Comparison of ENCODE assay signal across 1 cellular context in genomic region chr20:1900321-1900791, GRCh38.
TF ChIP-seq lines count a peak whose summit lies in the region.

No MANE protein-coding gene starts in this region.

TF ChIP-seq in HepG2, 621 proteins besides CTCF, POLR2A, EP300 and RAD21 (continued from another document and continues in another):
- TF ChIP-seq ZNF281 (CRISPR knock-in tag; IDR thresholded peaks at IDR 0.05; ENCODE audit: borderline replicate concordance) (peak; percentile 36; the same call in 1 of the 2 replicates), ZNF687 (CRISPR knock-in tag; IDR thresholded peaks at IDR 0.05) (peak; percentile 31), XRCC5 (optimal IDR thresholded peaks at IDR 0.05; ENCODE audit: low read length) (peak; percentile 99), DPF2 (CRISPR knock-in tag; IDR thresholded peaks at IDR 0.05; ENCODE audit: borderline replicate concordance, low read depth) (no peak), HINFP (CRISPR knock-in tag; IDR thresholded peaks at IDR 0.05; ENCODE audit: low read depth) (peak; percentile 86; the same call in 1 of the 2 replicates), SOX6 (IDR thresholded peaks at IDR 0.05) (no peak), SOX6 (CRISPR knock-in tag; IDR thresholded peaks at IDR 0.05) (peak; percentile 31; the same call in 1 of the 2 replicates), ZNF205 (CRISPR knock-in tag; IDR thresholded peaks at IDR 0.05) (no peak), ZNF501 (CRISPR knock-in tag; IDR thresholded peaks at IDR 0.05) (peak; percentile 21; the same call in 1 of the 2 replicates), LRRFIP1 (CRISPR knock-in tag; conservative IDR thresholded peaks at IDR 0.05) (no peak), MTF1 (CRISPR knock-in tag; IDR thresholded peaks at IDR 0.05) (no peak), ZNF598 (CRISPR knock-in tag; IDR thresholded peaks at IDR 0.05; ENCODE audit: borderline replicate concordance) (peak; percentile 36; the same call in 1 of the 2 replicates), DZIP1 (CRISPR knock-in tag; IDR thresholded peaks at IDR 0.05) (peak; percentile 81; the same call in 1 of the 2 replicates), BHLHE40 (IDR thresholded peaks at IDR 0.05; ENCODE audit: low read length) (0 out of 2 replicates have a peak, but pooled peaks have one; percentile 16), HMGXB4 (CRISPR knock-in tag; IDR thresholded peaks at IDR 0.05; ENCODE audit: borderline replicate concordance in 1 of 2, low read depth in 1 of 2) (peak; percentile 75 to 77; a peak in 2 of 4 replicates), ZNF574 (CRISPR knock-in tag; IDR thresholded peaks at IDR 0.05) (peak; percentile 73), MEIS1 (CRISPR knock-in tag; IDR thresholded peaks at IDR 0.05; ENCODE audit: borderline replicate concordance) (no peak), NCOA1 (CRISPR knock-in tag; IDR thresholded peaks at IDR 0.05) (no peak), THAP11 (CRISPR knock-in tag; IDR thresholded peaks at IDR 0.05) (0 out of 2 replicates have a peak, but pooled peaks have one; percentile 19), KMT2A (CRISPR knock-in tag; IDR thresholded peaks at IDR 0.05) (0 out of 2 replicates have a peak, but pooled peaks have one; percentile 21), PHF21A (CRISPR knock-in tag; IDR thresholded peaks at IDR 0.05) (peak; percentile 25; the same call in 1 of the 2 replicates), ZNF362 (CRISPR knock-in tag; IDR thresholded peaks at IDR 0.05; ENCODE audit: borderline replicate concordance) (0 out of 2 replicates have a peak, but pooled peaks have one; percentile 21), ZNF691 (CRISPR knock-in tag; IDR thresholded peaks at IDR 0.05; ENCODE audit: borderline replicate concordance, low read depth) (peak; percentile 53; the same call in 1 of the 2 replicates)
